ENCODE assay signal across 26 cellular contexts in the genomic region with DNA sequence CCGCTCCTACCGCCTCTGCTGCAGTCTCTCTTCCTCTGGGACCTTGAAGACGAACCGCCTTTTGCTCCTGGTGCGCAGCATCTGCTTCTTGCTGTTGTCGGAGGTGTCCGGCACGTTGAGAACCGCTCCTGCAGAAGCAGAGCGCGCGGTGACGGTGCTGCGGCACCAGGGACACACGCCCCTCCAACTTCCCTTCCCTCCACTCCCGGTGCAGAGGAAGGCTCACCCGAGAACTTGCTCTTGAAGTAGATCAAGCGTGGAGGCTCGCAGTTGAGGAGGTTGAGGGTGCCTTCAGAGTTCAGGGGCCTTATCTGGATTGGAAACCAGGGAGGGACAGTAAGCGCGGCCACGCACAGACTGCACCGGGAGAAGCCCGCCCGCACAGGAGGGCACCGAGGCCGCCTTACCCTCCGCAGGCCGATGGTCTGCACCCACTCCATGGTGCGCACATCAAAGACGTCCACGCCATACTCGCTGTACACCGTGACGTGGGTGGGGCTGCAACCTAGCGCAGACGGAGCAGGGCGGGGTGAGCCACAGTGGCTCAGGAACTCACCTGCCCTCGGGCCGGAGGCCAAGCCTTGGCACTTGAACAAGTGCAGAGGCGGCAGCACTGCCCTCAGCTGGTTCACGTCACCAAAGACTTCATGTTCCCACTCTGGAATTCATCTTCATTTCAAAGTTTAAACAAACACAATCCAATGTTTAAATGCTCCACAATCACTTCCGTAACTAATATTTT. TPM values are rescaled to one million over a fixed set of nuclear protein-coding genes. Genes with fewer than 3 reads are reported as not detected.
DNase-seq lines count a peak whose midpoint lies in the region; ATAC-seq and TF ChIP-seq lines count a peak whose summit lies in the region.
"Had no signal": no experiment of that assay in that cellular context is flagged by ENCODE, and none has a peak within 500 bp of the region (broad histone marks: within the 10 kb centered on the region; RNA-seq: fewer than 3 reads in every experiment).

No MANE protein-coding gene starts in this region.

- no peak for TF ChIP-seq POLR2A in Peyer's patch (IDR thresholded peaks at IDR 0.05)

- H3K36me3 ChIP-seq in Peyer's patch = peaks cover 0 to 82% (median 0%) of the 10 kb centered on the region in 3 donors
- peaks cover 11% of the 10 kb centered on the region for H3K36me3 ChIP-seq in colonic mucosa
- H3K36me3 ChIP-seq in upper lobe of right lung = peaks cover 72% of the 10 kb centered on the region
- no peaks in the 10 kb centered on the region for H3K36me3 ChIP-seq in effector memory CD4-positive, alpha-beta T cell (ENCODE audit: control insufficient read depth, insufficient read depth, low read length)
- H3K36me3 ChIP-seq: MG63, ovary had no signal

- H3K27me3 ChIP-seq in Peyer's patch = no peaks in the 10 kb centered on the region
- no peaks in the 10 kb centered on the region for H3K27me3 ChIP-seq in colonic mucosa
- no peaks in the 10 kb centered on the region for H3K27me3 ChIP-seq in upper lobe of right lung
- H3K27me3 ChIP-seq in effector memory CD4-positive, alpha-beta T cell (replicated peaks; ENCODE audit: control insufficient read depth, insufficient read depth, low read length, poor library complexity, severe bottlenecking) = no peaks in the 10 kb centered on the region
- H3K27me3 ChIP-seq: adrenal gland, brain microvascular endothelial cell, esophagus muscularis mucosa, foreskin keratinocyte, MG63, ovary had no signal

- H3K9me3 ChIP-seq in Peyer's patch = no peaks in the 10 kb centered on the region
- H3K9me3 ChIP-seq in colonic mucosa = no peaks in the 10 kb centered on the region
- H3K9me3 ChIP-seq in upper lobe of right lung = no peaks in the 10 kb centered on the region
- no peaks in the 10 kb centered on the region for H3K9me3 ChIP-seq in effector memory CD4-positive, alpha-beta T cell (ENCODE audit: control insufficient read depth, low read length)
- H3K9me3 ChIP-seq: adrenal gland, esophagus muscularis mucosa, MG63, ovary had no signal

- H3K4me1 ChIP-seq in Peyer's patch = peaks cover 0 to 6% (median 3%) of the 10 kb centered on the region in 4 donors
- no peaks in the 10 kb centered on the region for H3K4me1 ChIP-seq in colonic mucosa
- peaks cover 4% of the 10 kb centered on the region for H3K4me1 ChIP-seq in upper lobe of right lung
- H3K4me1 ChIP-seq in effector memory CD4-positive, alpha-beta T cell (ENCODE audit: control insufficient read depth, insufficient read depth, low read length, poor library complexity, severe bottlenecking) = no peaks in the 10 kb centered on the region
- H3K4me1 ChIP-seq: adrenal gland, foreskin keratinocyte had no signal

- intact Hi-C loops in colonic mucosa (cut with DNase I) = no loop called here
- intact Hi-C loops in upper lobe of right lung (cut with DNase I) = no loop called here

- peak; percentile 87 for ATAC-seq in upper lobe of right lung
- ATAC-seq: effector memory CD8-positive, alpha-beta T cell; foreskin keratinocyte; Right ventricle myocardium inferior had no signal

- no peak overlapping the region for H3K9ac ChIP-seq in colonic mucosa (ENCODE audit: low read depth in 2 of 2, low read length in 2 of 2)

- H3K4me3 ChIP-seq in Peyer's patch (no peak overlapping the region), colonic mucosa (no peak overlapping the region), upper lobe of right lung (no peak overlapping the region)
- no peak overlapping the region for H3K4me3 ChIP-seq in effector memory CD4-positive, alpha-beta T cell (ENCODE audit: insufficient read depth, low read depth, low read length, poor library complexity, severe bottlenecking)
- H3K4me3 ChIP-seq: adrenal gland, esophagus muscularis mucosa, MG63, ovary had no signal

- H3K27ac ChIP-seq in Peyer's patch (no peak overlapping the region), colonic mucosa (no peak overlapping the region), upper lobe of right lung (no peak overlapping the region)
- no peak overlapping the region for H3K27ac ChIP-seq in effector memory CD4-positive, alpha-beta T cell (ENCODE audit: insufficient read depth, low read length, poor library complexity, severe bottlenecking)
- H3K27ac ChIP-seq: adrenal gland, brain microvascular endothelial cell, foreskin keratinocyte, ovary had no signal

- TF ChIP-seq CTCF in Peyer's patch (IDR thresholded peaks at IDR 0.05) = peak in 2 of 6 experiments; percentile 9 to 14
- no peak for TF ChIP-seq CTCF in colonic mucosa (IDR thresholded peaks at IDR 0.05)
- TF ChIP-seq CTCF in upper lobe of right lung (IDR thresholded peaks at IDR 0.05) = no peak

- DNase-seq in Peyer's patch (peak in 2 of 3 donors; percentile 52 to 73), colonic mucosa (peak; percentile 69), mucosa of gallbladder (ENCODE audit: low spot score) (peak; percentile 62), upper lobe of right lung (peak; percentile 94), glomerular visceral epithelial cell (ENCODE audit: extremely low spot score) (no peak)
- no peak for DNase-seq in effector CD4-positive, alpha-beta T cell
- no peak for DNase-seq in effector memory CD4-positive, alpha-beta T cell
- DNase-seq: activated B cell treated with CpG ODN at 0.5 μM for 24 hours; activated CD4-positive, alpha-beta T cell treated with anti-CD3 and anti-CD28 coated beads, Interleukin-2, amount 50 U/mL, for 4 hours; activated naive CD4-positive, alpha-beta T cell treated with anti-CD3 and anti-CD28 coated beads for 36 hours; adrenal gland; brain microvascular endothelial cell; Calu3; effector memory CD8-positive, alpha-beta T cell; foreskin keratinocyte; H9; IMR-90; MG63; NCI-H1417; NCI-H2029 treated with DMSO at 0.1 percent for 48 hours; NCI-H774; ovary; stimulated activated CD4-positive, alpha-beta T cell treated with anti-CD3 and anti-CD28 coated beads, Interleukin-2, amount 100 ng/mL, for 24 hours; T-helper 9 cell had no signal

RNA-seq across cellular contexts. Expression of a gene that starts 17.5 kb away (rescaled TPM):
- total RNA-seq in Peyer's patch = 1,000 to 10,000 TPM in 1 of 4 donors, 100 to 1,000 TPM in 2, 10 to 100 TPM in 1; 89.1 to 1,110 (median 806) TPM
- 100 to 1,000 TPM; 186 to 239 TPM for total RNA-seq in colonic mucosa
- total RNA-seq in mucosa of gallbladder = 204 TPM
- total RNA-seq in upper lobe of right lung = 19.8 TPM

Comparison
In these comparisons a context has a peak if more than half of its experiments do, and no peak if none do; other contexts are left out.
1. DNase-seq: peak in Peyer's patch (2 of 3), colonic mucosa (single experiment), mucosa of gallbladder (single experiment) and upper lobe of right lung (single experiment); none in effector CD4-positive, alpha-beta T cell (single experiment), effector memory CD4-positive, alpha-beta T cell (0 of 3) and glomerular visceral epithelial cell (single experiment).